Comparison of ENCODE assay signal across 8 cellular contexts in the genomic region with DNA sequence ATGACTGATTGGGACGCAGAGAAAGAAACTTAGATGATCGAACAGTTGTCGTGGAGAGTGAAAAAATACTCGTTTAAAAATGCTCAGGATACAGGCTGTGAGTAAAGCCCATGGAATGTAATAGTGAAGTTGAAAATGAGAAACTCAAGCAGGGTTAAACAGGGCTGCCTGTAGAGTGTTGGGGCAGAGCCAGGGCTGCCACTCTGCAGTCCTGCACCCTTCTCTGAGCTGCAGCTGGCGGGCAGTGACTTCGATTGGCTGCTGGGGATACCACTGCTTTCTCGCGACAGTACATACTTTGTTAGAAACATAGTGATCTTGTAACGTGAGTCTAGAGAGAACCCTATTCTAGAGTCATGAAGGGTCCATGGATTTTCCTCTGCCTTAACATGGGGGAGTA.
DNase-seq lines count a peak whose midpoint lies in the region; TF ChIP-seq lines count a peak whose summit lies in the region.

No MANE protein-coding gene starts in this region.

- no peaks in the 10 kb centered on the region; the same call in 1 of the 2 replicates for H3K27me3 Mint-ChIP-seq in H9 (ENCODE audit: low read depth)
- no peaks in the 10 kb centered on the region for H3K27me3 Mint-ChIP-seq in CD8-positive, alpha-beta memory T cell

- POLR2A ChIA-PET in CD8-positive, alpha-beta memory T cell (lab: Charles Lee) = interaction anchor here (0.8 to 1.2 kb wide), 2 partner anchors 10 to 27 kb away, joined by 3 read pairs; no protein-coding TSS in a partner anchor

- no peak overlapping the region for H4K91ac ChIP-seq in H9 (ENCODE audit: insufficient read length, low read depth, low read length)

- no peaks in the 10 kb centered on the region for H3K9me3 Mint-ChIP-seq in H9
- no peaks in the 10 kb centered on the region for H3K9me3 Mint-ChIP-seq in CD8-positive, alpha-beta memory T cell

- no peak overlapping the region for H3T11ph ChIP-seq in H9 (ENCODE audit: low read length)

- H3K14ac ChIP-seq in H9 (ENCODE audit: insufficient read depth, low read length) = no peak overlapping the region

- no peak overlapping the region for H3K18ac ChIP-seq in H9 (ENCODE audit: insufficient read length, low read depth, low read length)

- no peak overlapping the region for H2BK15ac ChIP-seq in H9 (ENCODE audit: low read depth, low read length)

- H3K4me2 ChIP-seq in H9 (ENCODE audit: insufficient read depth, insufficient read length, low read length) = no peak overlapping the region

- H3K36me3 ChIP-seq in ascending aorta = no peaks in the 10 kb centered on the region
- H3K36me3 ChIP-seq in CD8-positive, alpha-beta memory T cell (ENCODE audit: insufficient read depth, low read length) = no peaks in the 10 kb centered on the region

- H2BK5ac ChIP-seq in H9 (ENCODE audit: insufficient read length, low read length) = no peak overlapping the region

- no peak overlapping the region for H4K5ac ChIP-seq in H9 (ENCODE audit: insufficient read length, low read depth, low read length)

- H4K8ac ChIP-seq in H9 (replicated peaks; ENCODE audit: insufficient read length, low read depth, low read length) = no peak overlapping the region

- no peak overlapping the region for H3K4me3 Mint-ChIP-seq in H9
- no peak overlapping the region for H3K4me3 Mint-ChIP-seq in CD8-positive, alpha-beta memory T cell

- no peaks in the 10 kb centered on the region for H3K9me3 ChIP-seq in H9 (ENCODE audit: control insufficient read depth, low read depth, low read length)
- H3K9me3 ChIP-seq in ascending aorta = no peaks in the 10 kb centered on the region
- no peaks in the 10 kb centered on the region for H3K9me3 ChIP-seq in CD8-positive, alpha-beta memory T cell (ENCODE audit: low read length)

- DNase-seq in H9 (peak; percentile 51), ascending aorta (ENCODE audit: low spot score in 2 of 2) (peak in 1 of 2 donors; percentile 76), hypothalamus (lab: John Stamatoyannopoulos, UW) (peak in 26 of 51 donors; percentile 20 to 78 (median 62)), smooth muscle cell of the brain vasculature (ENCODE audit: low read depth, low spot score) (peak; percentile 71), SKM-1 (lab: John Stamatoyannopoulos, UW; ENCODE audit: unreplicated experiment) (no peak), GM20000 (ENCODE audit: low spot score) (no peak)
- no peak for DNase-seq in activated effector memory CD4-positive, alpha-beta T cell treated with Interleukin-2 at 50 U/mL for 16 hours
- no peak for DNase-seq in CD8-positive, alpha-beta memory T cell

- H3K23ac ChIP-seq in H9 (ENCODE audit: insufficient read length, low read depth, low read length) = no peak overlapping the region

- peaks cover 0 to 13% (median 7%) of the 10 kb centered on the region in 3 experiments; a peak in 6 of 7 replicates for H3K36me3 Mint-ChIP-seq in H9 (ENCODE audit: insufficient read depth in 1 of 3, low read depth in 3 of 3)
- peaks cover 0 to 52% (median 8%) of the 10 kb centered on the region in 3 donors for H3K36me3 Mint-ChIP-seq in CD8-positive, alpha-beta memory T cell

- H2BK12ac ChIP-seq in H9 (ENCODE audit: insufficient read length, low read depth, low read length) = no peak overlapping the region

- H2BK20ac ChIP-seq in H9 (ENCODE audit: low read depth, low read length, poor library complexity, severe bottlenecking) = no peak overlapping the region

- peak overlapping the region; percentile 49 to 90 (median 86) for H3K27ac Mint-ChIP-seq in H9
- H3K27ac Mint-ChIP-seq in CD8-positive, alpha-beta memory T cell = peak overlapping the region in 1 of 8 donors; percentile 15

- peaks cover 11% of the 10 kb centered on the region; the same call in 1 of the 2 replicates for H3K79me2 ChIP-seq in H9 (ENCODE audit: insufficient read depth, low read length)

- H4K20me1 ChIP-seq in H9 (ENCODE audit: control insufficient read depth, insufficient read depth, insufficient read length) = no peaks in the 10 kb centered on the region

- no peak overlapping the region for H3K4ac ChIP-seq in H9 (ENCODE audit: low read depth, low read length)

- H2AFZ ChIP-seq in H9 (ENCODE audit: low read length) = no peak overlapping the region

- H2AK5ac ChIP-seq in H9 (ENCODE audit: insufficient read length, low read length) = no peak overlapping the region

- H3K9ac ChIP-seq in H9 (ENCODE audit: extremely low read depth, insufficient read length, low read length) = no peak overlapping the region

- H3K4me3 ChIP-seq in ascending aorta = peak overlapping the region in 1 of 2 donors; percentile 32
- H3K4me3 ChIP-seq in CD8-positive, alpha-beta memory T cell (ENCODE audit: low read length) = no peak overlapping the region

- intact Hi-C loops in ascending aorta (cut with DNase I) = loop anchor here (5.0 to 10.0 kb wide), 2 partner anchors 293 to 496 kb away; a partner anchor contains a TSS

- H3K79me1 ChIP-seq in H9 (ENCODE audit: insufficient read depth, low read depth, low read length, poor library complexity, severe bottlenecking) = peaks cover 14% of the 10 kb centered on the region

- H2BK120ac ChIP-seq in H9 (ENCODE audit: low read depth, low read length, poor library complexity, severe bottlenecking) = no peak overlapping the region

- CTCF ChIA-PET in CD8-positive, alpha-beta memory T cell (lab: Charles Lee) = interaction anchor here (8.8 kb wide), 1 partner anchor 143 kb away, joined by 79 read pairs; no protein-coding TSS in a partner anchor

- peaks cover 10% of the 10 kb centered on the region; the same call in 1 of the 2 replicates for H3K4me1 ChIP-seq in H9 (ENCODE audit: insufficient read depth, low read length)
- peaks cover 4 to 63% of the 10 kb centered on the region in 2 donors for H3K4me1 ChIP-seq in ascending aorta
- H3K4me1 ChIP-seq in CD8-positive, alpha-beta memory T cell (ENCODE audit: insufficient read depth, low read length) = peaks cover 6% of the 10 kb centered on the region

- peaks cover 2% of the 10 kb centered on the region for H3K23me2 ChIP-seq in H9 (ENCODE audit: insufficient read length, low read depth, low read length, poor library complexity, severe bottlenecking)

- H3K56ac ChIP-seq in H9 (ENCODE audit: insufficient read length, low read depth, low read length) = no peak overlapping the region

- no CpG with 5 or more reads among the region's 9 CpGs for WGBS in H9 (ENCODE audit: extremely low coverage, insufficient read length, low lambda C conversion rate)

- H3K27me3 ChIP-seq in H9 (ENCODE audit: insufficient read depth, low read length) (no peaks in the 10 kb centered on the region), ascending aorta (no peaks in the 10 kb centered on the region)
- no peaks in the 10 kb centered on the region for H3K27me3 ChIP-seq in CD8-positive, alpha-beta memory T cell (ENCODE audit: insufficient read depth, low read length, poor library complexity, severe bottlenecking)

- peaks cover 76% of the 10 kb centered on the region in 2 experiments for H3K4me1 Mint-ChIP-seq in H9
- H3K4me1 Mint-ChIP-seq in CD8-positive, alpha-beta memory T cell = peaks cover 51 to 82% (median 80%) of the 10 kb centered on the region in 3 donors

- no peak for TF ChIP-seq CTCF in H9 (conservative IDR thresholded peaks at IDR 0.05)
- no peak for TF ChIP-seq CTCF in ascending aorta (IDR thresholded peaks at IDR 0.05)
- TF ChIP-seq CTCF in GM20000 (IDR thresholded peaks at IDR 0.05; ENCODE audit: extremely low read depth, missing control alignments) = no peak

- H3K27ac ChIP-seq in H9 (ENCODE audit: insufficient read length, low read depth, low read length) (no peak overlapping the region), ascending aorta (peak overlapping the region; percentile 29 to 61)
- no peak overlapping the region for H3K27ac ChIP-seq in CD8-positive, alpha-beta memory T cell (ENCODE audit: low read depth, low read length)

Comparison
In these comparisons a context has a peak if more than half of its experiments do, and no peak if none do; other contexts are left out.
1. DNase-seq: peak in H9 (single experiment), hypothalamus (26 of 51) and smooth muscle cell of the brain vasculature (single experiment); none in activated effector memory CD4-positive, alpha-beta T cell treated with Interleukin-2 at 50 U/mL for 16 hours (single experiment), SKM-1 (single experiment), CD8-positive, alpha-beta memory T cell (0 of 5) and GM20000 (single experiment).
2. H3K27ac ChIP-seq: peak in ascending aorta (2 of 2); none in H9 (single experiment) and CD8-positive, alpha-beta memory T cell (single experiment).